ENCODE assay signal across 9 cellular contexts in genomic region chr16:68283840-68284595, GRCh38. TPM values are rescaled to one million over a fixed set of nuclear protein-coding genes. Genes with fewer than 3 reads are reported as not detected.
DNase-seq lines count a peak whose midpoint lies in the region; ATAC-seq, FAIRE-seq and TF ChIP-seq lines count a peak whose summit lies in the region.
"Had no signal": no experiment of that assay in that cellular context is flagged by ENCODE, and none has a peak within 500 bp of the region (broad histone marks: within the 10 kb centered on the region; RNA-seq: fewer than 3 reads in every experiment).

No MANE protein-coding gene starts in this region.

- FAIRE-seq in small intestine (lab: Jason Lieb, UNC), result no peak
- FAIRE-seq in kidney (lab: Jason Lieb, UNC), result no peak
- FAIRE-seq: pancreas had no signal

- ATAC-seq in GM18867 (IDR thresholded peaks at IDR 0.05; ENCODE audit: unreplicated experiment), result peak; percentile 46
- peak; percentile 42 for ATAC-seq in HG03175 (IDR thresholded peaks at IDR 0.05; ENCODE audit: unreplicated experiment)
- ATAC-seq in GM18868 (IDR thresholded peaks at IDR 0.05; ENCODE audit: unreplicated experiment), result no peak

- WGBS in small intestine, 3 donors, result 63 to 77% (median 66%) methylated on average over 9 of the region's 9 CpGs

- H3K27ac Mint-ChIP-seq in chondrocyte (ENCODE audit: unreplicated experiment), result peak overlapping the region; percentile 9

- H3K4me1 Mint-ChIP-seq in chondrocyte (ENCODE audit: low read depth), result peaks cover 25% of the 10 kb centered on the region

- no peaks in the 10 kb centered on the region for H3K27me3 Mint-ChIP-seq in chondrocyte (ENCODE audit: low read depth)

- intact Hi-C loops in kidney (cut with DNase I), result no loop called here

- H3K36me3 Mint-ChIP-seq in chondrocyte (ENCODE audit: low read depth), result peaks cover 22% of the 10 kb centered on the region

- H3K36me3 ChIP-seq in small intestine (ENCODE audit: control insufficient read depth in 2 of 2, insufficient read depth in 2 of 2, low read length in 2 of 2), result peaks cover 2 to 4% of the 10 kb centered on the region in 2 donors
- peaks cover 3% of the 10 kb centered on the region in 2 donors for H3K36me3 ChIP-seq in kidney (ENCODE audit: control insufficient read depth in 1 of 2, insufficient read depth in 2 of 2, low read length in 2 of 2)
- H3K36me3 ChIP-seq: pancreas had no signal

- TF ChIP-seq CTCF in chondrocyte (IDR thresholded peaks at IDR 0.05) (no peak), kidney (IDR thresholded peaks at IDR 0.05; ENCODE audit: borderline replicate concordance, extremely low read depth, insufficient read depth) (no peak)

- DNase-seq in chondrocyte (ENCODE audit: low spot score) (no peak), small intestine (no peak), SHP77 treated with DMSO at 0.1 percent for 48 hours (lab: John Stamatoyannopoulos, UW) (no peak), kidney (no peak), NCI-H146 (lab: John Stamatoyannopoulos, UW) (no peak)
- DNase-seq: pancreas had no signal

- H3K4me1 ChIP-seq in small intestine (ENCODE audit: control insufficient read depth in 2 of 2, insufficient read depth in 1 of 2, low read depth in 1 of 2, low read length in 1 of 2) (peaks cover 0 to 6% of the 10 kb centered on the region in 2 donors), kidney (ENCODE audit: control insufficient read depth in 1 of 2, insufficient read depth in 1 of 2, low read depth in 1 of 2, low read length in 2 of 2) (peaks cover 8 to 21% of the 10 kb centered on the region in 2 donors)
- H3K4me1 ChIP-seq: pancreas had no signal

- H3K27ac ChIP-seq in small intestine (ENCODE audit: low read depth in 1 of 2, low read length in 1 of 2), result peak overlapping the region; percentile 16 to 67
- peak overlapping the region in 1 of 2 donors; percentile 36 for H3K27ac ChIP-seq in kidney (ENCODE audit: low read depth in 2 of 2, low read length in 2 of 2)

- no peaks in the 10 kb centered on the region for H3K27me3 ChIP-seq in small intestine (ENCODE audit: control insufficient read depth in 2 of 2, insufficient read depth in 2 of 2, low read length in 2 of 2)
- H3K27me3 ChIP-seq: pancreas had no signal

- H3K9me3 Mint-ChIP-seq in chondrocyte (ENCODE audit: low read depth), result no peaks in the 10 kb centered on the region

- H3K9ac ChIP-seq in kidney (ENCODE audit: low read length in 2 of 2), result no peak overlapping the region

- no peak overlapping the region for H3K4me3 Mint-ChIP-seq in chondrocyte (ENCODE audit: unreplicated experiment)

- H3K4me3 ChIP-seq in small intestine (ENCODE audit: low read depth in 1 of 2, low read length in 2 of 2), result no peak overlapping the region
- no peak overlapping the region for H3K4me3 ChIP-seq in kidney (ENCODE audit: low read length in 2 of 2)
- H3K4me3 ChIP-seq: pancreas had no signal

- H3K9me3 ChIP-seq in small intestine (ENCODE audit: control insufficient read depth, low read depth) (no peaks in the 10 kb centered on the region), kidney (ENCODE audit: control insufficient read depth in 1 of 2, low read length in 2 of 2) (no peaks in the 10 kb centered on the region)
- H3K9me3 ChIP-seq: pancreas had no signal

RNA-seq across cellular contexts. Expression of gene SLC7A6, which starts 19.7 kb away (rescaled TPM):
- total RNA-seq in chondrocyte (49.5 to 57.3 TPM (median 55.9 TPM) in 3 replicates), kidney (24.0 TPM)
- polyA plus RNA-seq in small intestine (1 to 10 TPM; 2.0 to 8.5 (median 4.9) TPM), kidney (ENCODE audit: insufficient read depth, low read depth, low replicate concordance) (5.0 TPM)

RNA-seq across cellular contexts. Expression of gene SLC7A6OS, which starts 26.7 kb away (rescaled TPM):
- total RNA-seq in chondrocyte (9.5 to 12.7 TPM (median 11.8 TPM) in 3 replicates), kidney (20.3 TPM)
- polyA plus RNA-seq in small intestine (1 to 10 TPM; 3.8 to 6.6 (median 5.1) TPM), kidney (ENCODE audit: insufficient read depth, low read depth, low replicate concordance) (9.2 TPM)

RNA-seq across cellular contexts. Expression of gene PRMT7, which starts 26.8 kb away (rescaled TPM):
- total RNA-seq in chondrocyte (25.1 to 41.8 TPM (median 26.7 TPM) in 3 replicates), kidney (33.7 TPM)
- polyA plus RNA-seq in small intestine (10 to 100 TPM; 13.6 to 26.7 (median 13.8) TPM), kidney (ENCODE audit: insufficient read depth, low read depth, low replicate concordance) (20.4 TPM)

RNA-seq across cellular contexts. Expression of gene PLA2G15, which starts 38.8 kb away (rescaled TPM):
- total RNA-seq in chondrocyte, result 24.5 to 29.6 TPM (median 28.0 TPM) in 3 replicates
- 1 to 10 TPM; 5.4 to 7.4 (median 5.7) TPM for polyA plus RNA-seq in small intestine
- total RNA-seq in kidney, result 35.1 TPM
- polyA plus RNA-seq in kidney (ENCODE audit: insufficient read depth, low read depth, low replicate concordance), result 44.4 TPM

RNA-seq across cellular contexts. Expression of gene ESRP2, which starts 48.1 kb away (rescaled TPM):
- total RNA-seq in chondrocyte, result 0.42 to 0.44 TPM in 2 of 3 replicates, not detected in the other
- polyA plus RNA-seq in small intestine, result 10 to 100 TPM; 14.3 to 21.5 (median 15.9) TPM
- 32.9 TPM for total RNA-seq in kidney
- 19.1 TPM for polyA plus RNA-seq in kidney (ENCODE audit: insufficient read depth, low read depth, low replicate concordance)
